In the genomic region with DNA sequence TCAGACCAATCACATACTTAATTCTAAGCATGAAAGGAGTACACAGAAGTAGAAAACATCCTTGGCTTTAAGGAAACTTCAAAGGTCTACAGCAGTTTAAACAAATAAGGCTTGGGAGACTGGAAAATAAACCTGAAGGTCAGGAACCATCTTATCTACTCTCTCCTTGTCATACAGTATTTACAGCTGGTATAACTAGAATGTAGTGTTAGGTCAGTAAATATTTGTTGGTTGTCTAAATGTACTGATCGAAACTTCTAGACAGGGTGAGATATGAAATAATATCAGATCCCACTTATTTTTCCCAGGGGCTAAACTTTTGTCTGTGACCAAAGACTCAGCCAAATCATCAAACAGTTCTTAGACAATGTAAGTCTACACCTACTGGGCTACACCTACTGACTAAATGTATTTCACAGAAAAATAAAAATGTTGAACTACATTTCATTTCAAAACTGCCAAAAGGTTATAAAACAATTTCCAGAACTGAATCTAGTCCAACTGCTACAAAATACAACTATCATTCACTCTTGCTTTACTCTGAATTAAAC, we compare ENCODE assay signal across 25 cellular contexts.
"Had no signal": no experiment of that assay in that cellular context is flagged by ENCODE, and none has a peak within 500 bp of the region (broad histone marks: within the 10 kb centered on the region; RNA-seq: fewer than 3 reads in every experiment).

No MANE protein-coding gene starts in this region.

- H3K9me3 ChIP-seq: esophagus squamous epithelium had no signal

- H3K4me3 ChIP-seq: esophagus squamous epithelium had no signal

- H3K9me3 Mint-ChIP-seq: activated B cell treated with CpG ODN at 0.5 μM for 24 hours; activated CD8-positive, alpha-beta T cell treated with anti-CD3 and anti-CD28 coated beads for 36 hours; activated T-cell treated with anti-CD3 and anti-CD28 coated beads, Interleukin-2, amount 50 U/mL, for 4 hours; activated T-helper 17 cell treated with anti-CD3 and anti-CD28 coated beads, Interleukin-2, amount 50 U/mL, for 72 hours; effector memory CD8-positive, alpha-beta T cell had no signal

- H3K4me3 Mint-ChIP-seq: activated B cell treated with CpG ODN at 0.5 μM for 24 hours; activated CD8-positive, alpha-beta T cell treated with anti-CD3 and anti-CD28 coated beads for 36 hours; activated naive CD8-positive, alpha-beta T cell; activated T-cell treated with anti-CD3 and anti-CD28 coated beads, Interleukin-2, amount 50 U/mL, for 4 hours; activated T-helper 17 cell treated with anti-CD3 and anti-CD28 coated beads, Interleukin-2, amount 50 U/mL, for 72 hours; effector memory CD8-positive, alpha-beta T cell had no signal

- H3K27me3 Mint-ChIP-seq: activated B cell treated with CpG ODN at 0.5 μM for 24 hours had no signal

- DNase-seq: activated B cell treated with CpG ODN at 0.5 μM for 24 hours; activated CD4-positive, alpha-beta T cell treated with anti-CD3 and anti-CD28 coated beads for 48 hours; activated CD4-positive, alpha-beta T cell treated with anti-CD3 and anti-CD28 coated beads, Interleukin-2, amount 50 U/mL, for 1 hour; activated CD4-positive, alpha-beta T cell treated with anti-CD3 and anti-CD28 coated beads, Interleukin-2, amount 50 U/mL, for 48 hours; activated CD8-positive, alpha-beta memory T cell treated with anti-CD3 and anti-CD28 coated beads for 24 hours; activated CD8-positive, alpha-beta T cell treated with anti-CD3 and anti-CD28 coated beads for 36 hours; activated effector memory CD4-positive, alpha-beta T cell treated with Interleukin-2 at 50 U/mL for 16 hours; activated gamma-delta T cell treated with Interleukin-2 at 50 U/mL for 16 hours; activated naive CD4-positive, alpha-beta T cell treated with anti-CD3 and anti-CD28 coated beads, Interleukin-2, amount 50 U/mL, for 16 hours; activated naive CD4-positive, alpha-beta T cell treated with Interleukin-2 at 50 U/mL for 16 hours; activated T-cell treated with anti-CD3 and anti-CD28 coated beads, Interleukin-2, amount 50 U/mL, for 4 hours; amniotic stem cell; anterior cingulate cortex; caudate nucleus; cortex of kidney; dermis blood vessel endothelial cell; effector CD4-positive, alpha-beta T cell; effector memory CD8-positive, alpha-beta T cell; erythroblast; esophagus squamous epithelium; head of caudate nucleus; T-helper 2 cell; WERI-Rb-1 had no signal

- H3K27ac Mint-ChIP-seq: activated B cell treated with CpG ODN at 0.5 μM for 24 hours; activated CD8-positive, alpha-beta T cell treated with anti-CD3 and anti-CD28 coated beads for 36 hours; activated naive CD8-positive, alpha-beta T cell; activated T-helper 17 cell treated with anti-CD3 and anti-CD28 coated beads, Interleukin-2, amount 50 U/mL, for 72 hours; effector memory CD8-positive, alpha-beta T cell had no signal

- H3K36me3 ChIP-seq: esophagus squamous epithelium, WERI-Rb-1 had no signal

- H3K27ac ChIP-seq: esophagus squamous epithelium, WERI-Rb-1 had no signal

- H3K4me1 ChIP-seq: esophagus squamous epithelium had no signal

- H3K36me3 Mint-ChIP-seq: activated naive CD8-positive, alpha-beta T cell had no signal
